8 cellular contexts compared by ENCODE assay signal in the genomic region with DNA sequence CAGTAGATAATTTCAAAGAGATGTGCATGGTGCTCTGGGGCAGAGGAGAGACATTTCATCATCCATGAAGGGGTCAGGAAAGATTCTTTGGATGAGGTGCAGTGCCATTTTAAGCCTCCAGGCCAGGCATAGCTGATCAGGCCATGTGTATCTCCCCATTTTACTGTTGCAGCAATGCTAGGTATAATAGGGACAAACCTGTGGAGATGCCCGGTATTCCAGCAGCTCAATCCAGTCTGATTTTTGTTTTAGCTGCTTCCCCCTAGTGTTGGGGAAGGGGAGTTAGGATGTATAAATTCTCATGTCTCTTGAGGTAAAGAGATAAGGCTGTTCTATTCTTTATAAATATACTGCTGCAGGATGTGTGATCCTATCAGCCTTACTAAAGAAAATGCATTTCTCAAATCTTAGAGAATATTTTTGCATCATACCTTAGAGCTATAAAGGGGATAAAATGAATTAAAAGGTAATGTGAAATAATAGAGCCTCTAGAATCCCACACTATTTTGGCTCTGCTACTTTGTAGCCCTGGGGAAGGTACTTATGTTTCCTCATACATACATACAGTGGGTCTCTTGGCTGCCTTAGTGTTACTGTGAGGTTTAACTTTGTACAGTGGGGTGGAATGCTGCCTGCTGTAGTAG. TPM values are rescaled to one million over a fixed set of nuclear protein-coding genes. Genes with fewer than 3 reads are reported as not detected.
DNase-seq lines count a peak whose midpoint lies in the region; ATAC-seq, FAIRE-seq and TF ChIP-seq lines count a peak whose summit lies in the region.

No MANE protein-coding gene starts in this region.

- peaks cover 32% of the 10 kb centered on the region for H3K36me3 ChIP-seq in MM.1S (replicated peaks; ENCODE audit: insufficient read depth, low read length)
- peaks cover 22 to 33% of the 10 kb centered on the region in 2 experiments for H3K36me3 ChIP-seq in trophoblast cell (ENCODE audit: control insufficient read depth in 1 of 2, insufficient read depth in 2 of 2, low read length in 2 of 2)

- H3K9me3 ChIP-seq in MM.1S (replicated peaks; ENCODE audit: insufficient read depth, low read length): no peaks in the 10 kb centered on the region
- H3K9me3 ChIP-seq in trophoblast cell (ENCODE audit: insufficient read depth, low read depth, low read length): no peaks in the 10 kb centered on the region

- peak overlapping the region; percentile 39 for H3K4me3 ChIP-seq in MM.1S (ENCODE audit: low read length)
- no peak overlapping the region for H3K4me3 ChIP-seq in trophoblast cell (ENCODE audit: low read depth, low read length)

- no peak overlapping the region for H2BK12ac ChIP-seq in trophoblast cell (ENCODE audit: low read length)

- peak overlapping the region; percentile 81 for H3K4me2 ChIP-seq in MM.1S (ENCODE audit: low read depth, low read length)
- peak overlapping the region; percentile 46 for H3K4me2 ChIP-seq in trophoblast cell (ENCODE audit: low read length)

- no peak overlapping the region for H4K12ac ChIP-seq in trophoblast cell (ENCODE audit: low read depth, low read length)

- H3K4me1 ChIP-seq in MM.1S (ENCODE audit: low read length) (peaks cover 26% of the 10 kb centered on the region), trophoblast cell (ENCODE audit: control insufficient read depth in 1 of 2, insufficient read depth in 2 of 2, low read length in 2 of 2) (peaks cover 1 to 5% of the 10 kb centered on the region in 2 experiments)

- H2AFZ ChIP-seq in MM.1S (ENCODE audit: low read length) (no peak overlapping the region), trophoblast cell (ENCODE audit: insufficient read depth, low read length, poor library complexity) (no peak overlapping the region)

- H3K27ac ChIP-seq in MM.1S (ENCODE audit: low read length) (peak overlapping the region; percentile 91; the same call in 1 of the 2 replicates), trophoblast cell (ENCODE audit: low read depth, low read length) (no peak overlapping the region)

- DNase-seq in MM.1S (no peak), dermis blood vessel endothelial cell (peak; percentile 74), trophoblast cell (peak in 1 of 2 donors; percentile 66), GF-D8 (lab: John Stamatoyannopoulos, UW) (no peak)
- DNase-seq in activated CD4-positive, CD25-positive, alpha-beta regulatory T cell (lab: John Stamatoyannopoulos, UW): no peak

- H2BK5ac ChIP-seq in trophoblast cell (ENCODE audit: low read depth, low read length, poor library complexity): no peak overlapping the region

- H2AK5ac ChIP-seq in trophoblast cell (ENCODE audit: low read length): no peak overlapping the region

- H4K8ac ChIP-seq in trophoblast cell (ENCODE audit: low read depth, low read length): no peak overlapping the region

- FAIRE-seq in G401.6 (lab: Jason Lieb, UNC): peak; percentile 75

- no peak overlapping the region for H3K14ac ChIP-seq in trophoblast cell (ENCODE audit: low read length)

- H3K9ac ChIP-seq in MM.1S (ENCODE audit: low read length): peak overlapping the region; percentile 94
- no peak overlapping the region for H3K9ac ChIP-seq in trophoblast cell (ENCODE audit: low read length)

- H3K27me3 ChIP-seq in MM.1S (replicated peaks; ENCODE audit: insufficient read depth, low read length) (no peaks in the 10 kb centered on the region), trophoblast cell (ENCODE audit: insufficient read depth, low read length) (no peaks in the 10 kb centered on the region)

- H3K4ac ChIP-seq in trophoblast cell (ENCODE audit: low read depth, low read length): peak overlapping the region; percentile 91

- TF ChIP-seq CTCF in MM.1S (IDR thresholded peaks at IDR 0.05; ENCODE audit: low read length): peak; percentile 56

- H3K18ac ChIP-seq in trophoblast cell (ENCODE audit: low read length): no peak overlapping the region

- H3K9me2 ChIP-seq in MM.1S (replicated peaks; ENCODE audit: insufficient read depth, low read length): no peaks in the 10 kb centered on the region

- no peak overlapping the region for H2BK120ac ChIP-seq in trophoblast cell (ENCODE audit: insufficient read depth, low read length, poor library complexity)

- peaks cover 52% of the 10 kb centered on the region for H4K20me1 ChIP-seq in MM.1S (ENCODE audit: insufficient read depth, low read length)

- H3K79me1 ChIP-seq in trophoblast cell (ENCODE audit: low read length): peaks cover 8% of the 10 kb centered on the region

- no peak overlapping the region for H3K23ac ChIP-seq in trophoblast cell (ENCODE audit: low read length)

- H4K91ac ChIP-seq in trophoblast cell (ENCODE audit: low read depth, low read length): no peak overlapping the region

- ATAC-seq in HG03039 (IDR thresholded peaks at IDR 0.05; ENCODE audit: unreplicated experiment): no peak
- no peak for ATAC-seq in HG03571 (IDR thresholded peaks at IDR 0.05; ENCODE audit: unreplicated experiment)

- WGBS in trophoblast cell (ENCODE audit: extremely low coverage, insufficient coverage, insufficient read length): no CpG with 5 or more reads among the region's 1 CpG

- H3F3A ChIP-seq in MM.1S (ENCODE audit: insufficient read depth, low read length): peaks cover 79% of the 10 kb centered on the region

- H3K79me2 ChIP-seq in MM.1S (ENCODE audit: low read length): peaks cover 92% of the 10 kb centered on the region
- peaks cover 30% of the 10 kb centered on the region for H3K79me2 ChIP-seq in trophoblast cell (ENCODE audit: control insufficient read depth, insufficient read depth, low read length, poor library complexity)

RNA-seq across cellular contexts. Expression of a gene that starts 5.2 kb away (rescaled TPM):
- 226 and 279 TPM in 2 replicates for total RNA-seq in dermis blood vessel endothelial cell
- polyA plus RNA-seq in trophoblast cell (2013): 165 and 171 TPM in 2 replicates
